ENCODE assay signal across 13 cellular contexts in the genomic region with DNA sequence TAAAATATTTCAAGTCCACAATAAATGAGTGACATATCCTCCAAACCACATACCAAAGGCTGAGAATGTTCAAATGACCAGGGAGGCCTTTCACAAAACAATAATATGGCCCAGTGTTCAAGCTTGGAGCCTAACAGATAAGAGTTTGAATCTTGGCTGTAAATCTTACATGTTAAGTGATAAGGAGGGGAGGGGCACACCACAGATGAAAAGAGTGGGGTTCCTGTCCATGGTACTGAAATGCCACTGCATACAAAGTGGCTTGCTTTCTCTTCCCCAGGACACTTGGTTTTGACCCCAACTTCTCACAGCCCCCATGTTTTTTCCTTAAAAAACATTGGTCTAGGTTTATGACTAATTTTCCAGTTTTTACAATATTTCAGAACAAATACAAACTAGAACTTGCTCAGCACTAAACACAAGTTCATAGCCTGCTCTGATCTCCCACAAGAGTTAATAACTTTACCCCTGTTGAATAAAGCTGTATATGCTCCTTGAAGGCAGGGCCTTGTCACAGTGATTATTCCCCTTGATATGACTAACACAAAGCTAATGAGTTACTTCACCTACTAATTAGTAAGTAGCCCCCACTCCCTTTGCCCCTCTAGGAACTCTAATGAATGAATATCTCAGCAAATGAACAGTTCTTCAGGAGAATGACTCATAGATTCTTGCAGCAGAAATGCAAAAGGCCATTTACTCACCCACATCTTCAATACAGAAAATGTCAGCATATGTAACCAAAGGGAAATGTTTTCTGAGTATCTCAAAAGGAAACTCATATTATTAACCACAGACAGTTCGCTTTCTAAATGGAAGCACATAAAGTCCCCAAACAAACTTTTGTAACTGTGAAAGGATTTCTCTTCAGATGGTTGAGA.
DNase-seq lines count a peak whose midpoint lies in the region; FAIRE-seq and TF ChIP-seq lines count a peak whose summit lies in the region.
"Had no signal": no experiment of that assay in that cellular context is flagged by ENCODE, and none has a peak within 500 bp of the region (broad histone marks: within the 10 kb centered on the region; RNA-seq: fewer than 3 reads in every experiment).

No MANE protein-coding gene starts in this region.

- TF ChIP-seq POLR2A in vagina (IDR thresholded peaks at IDR 0.05): no peak

- H3K4me2 ChIP-seq in H9 (ENCODE audit: insufficient read depth, insufficient read length, low read length): no peak overlapping the region

- H3K36me3 ChIP-seq in bronchial epithelial cell (ENCODE audit: control insufficient read depth, insufficient read depth, low read length) (no peaks in the 10 kb centered on the region), vagina (no peaks in the 10 kb centered on the region)

- peak; percentile 32 for DNase-seq in H9
- DNase-seq in MV-4-11 (lab: John Stamatoyannopoulos, UW): peak; percentile 39
- DNase-seq in bronchial epithelial cell (ENCODE audit: low read depth): peak; percentile 6
- DNase-seq in lung microvascular endothelial cell (ENCODE audit: low read depth in 2 of 2): peak; percentile 46 to 51
- no peak for DNase-seq in stimulated activated CD8-positive, alpha-beta memory T cell treated with anti-CD3 and anti-CD28 coated beads, Interleukin-4, amount 100 ng/mL, for 48 hours
- DNase-seq in cerebellar cortex (ENCODE audit: low spot score): no peak
- DNase-seq in vagina (ENCODE audit: extremely low spot score in 2 of 2): no peak
- no peak for DNase-seq in COLO829 (ENCODE audit: low spot score)
- DNase-seq: activated CD4-positive, CD25-positive, alpha-beta regulatory T cell; hippocampal formation; stimulated activated CD4-positive, alpha-beta T cell treated with anti-CD3 and anti-CD28 coated beads, Interleukin-4, amount 100 ng/mL, for 4 hours; trophoblast cell had no signal

- no peaks in the 10 kb centered on the region for H3K23me2 ChIP-seq in H9 (ENCODE audit: insufficient read length, low read depth, low read length, poor library complexity, severe bottlenecking)

- H2BK120ac ChIP-seq in H9 (ENCODE audit: low read depth, low read length, poor library complexity, severe bottlenecking): no peak overlapping the region

- FAIRE-seq in bronchial epithelial cell (lab: Jason Lieb, UNC): no peak
- FAIRE-seq: GM19239 had no signal

- H2BK20ac ChIP-seq in H9 (ENCODE audit: low read depth, low read length, poor library complexity, severe bottlenecking): no peak overlapping the region

- no peak overlapping the region for H4K5ac ChIP-seq in H9 (ENCODE audit: insufficient read length, low read depth, low read length)

- no peak overlapping the region for H3K4ac ChIP-seq in H9 (ENCODE audit: low read depth, low read length)

- no peaks in the 10 kb centered on the region for H3K79me2 ChIP-seq in H9 (ENCODE audit: insufficient read depth, low read length)

- H2BK12ac ChIP-seq in H9 (ENCODE audit: insufficient read length, low read depth, low read length): no peak overlapping the region

- H4K20me1 ChIP-seq in H9 (ENCODE audit: control insufficient read depth, insufficient read depth, insufficient read length): no peaks in the 10 kb centered on the region

- no peak overlapping the region for H4K91ac ChIP-seq in H9 (ENCODE audit: insufficient read length, low read depth, low read length)

- H3K4me3 ChIP-seq in bronchial epithelial cell (ENCODE audit: low read depth, low read length) (no peak overlapping the region), vagina (no peak overlapping the region)

- H4K8ac ChIP-seq in H9 (replicated peaks; ENCODE audit: insufficient read length, low read depth, low read length): no peak overlapping the region

- H3K18ac ChIP-seq in H9 (ENCODE audit: insufficient read length, low read depth, low read length): no peak overlapping the region

- no peaks in the 10 kb centered on the region; a peak in 2 of 7 replicates for H3K36me3 Mint-ChIP-seq in H9 (ENCODE audit: insufficient read depth in 1 of 3, low read depth in 3 of 3)

- no peak overlapping the region for H3K9ac ChIP-seq in H9 (ENCODE audit: extremely low read depth, insufficient read length, low read length)

- no peak overlapping the region for H3K14ac ChIP-seq in H9 (ENCODE audit: insufficient read depth, low read length)

- no peaks in the 10 kb centered on the region for H3K4me1 ChIP-seq in H9 (ENCODE audit: insufficient read depth, low read length)
- no peaks in the 10 kb centered on the region for H3K4me1 ChIP-seq in vagina

- H3K23ac ChIP-seq in H9 (ENCODE audit: insufficient read length, low read depth, low read length): no peak overlapping the region

- no peak overlapping the region for H3K27ac ChIP-seq in H9 (ENCODE audit: insufficient read length, low read depth, low read length)
- H3K27ac ChIP-seq in vagina: no peak overlapping the region

- H2AK5ac ChIP-seq in H9 (ENCODE audit: insufficient read length, low read length): no peak overlapping the region

- H3K79me1 ChIP-seq in H9 (ENCODE audit: insufficient read depth, low read depth, low read length, poor library complexity, severe bottlenecking): no peaks in the 10 kb centered on the region

- no peak overlapping the region for H3K27ac Mint-ChIP-seq in H9

- no peaks in the 10 kb centered on the region for H3K9me3 Mint-ChIP-seq in H9

- H3K27me3 ChIP-seq in H9 (ENCODE audit: insufficient read depth, low read length) (no peaks in the 10 kb centered on the region), bronchial epithelial cell (ENCODE audit: control insufficient read depth, insufficient read depth, low read length) (no peaks in the 10 kb centered on the region), vagina (no peaks in the 10 kb centered on the region)

- H3K4me1 Mint-ChIP-seq in H9: peaks cover 0 to 4% of the 10 kb centered on the region in 2 experiments; a peak in 1 of 4 replicates

- H3K4me3 Mint-ChIP-seq in H9: no peak overlapping the region

- intact Hi-C loops in vagina (cut with DNase I): no loop called here

- TF ChIP-seq CTCF in H9 (conservative IDR thresholded peaks at IDR 0.05): no peak
- no peak for TF ChIP-seq CTCF in bronchial epithelial cell (IDR thresholded peaks at IDR 0.05; ENCODE audit: insufficient read depth, low read length, severe bottlenecking)
- no peak for TF ChIP-seq CTCF in vagina (IDR thresholded peaks at IDR 0.05)

- no peak overlapping the region for H2BK15ac ChIP-seq in H9 (ENCODE audit: low read depth, low read length)

- H2AFZ ChIP-seq in H9 (ENCODE audit: low read length): no peak overlapping the region

- no peak overlapping the region for H3T11ph ChIP-seq in H9 (ENCODE audit: low read length)

- H3K9me3 ChIP-seq in H9 (ENCODE audit: control insufficient read depth, low read depth, low read length) (no peaks in the 10 kb centered on the region), vagina (no peaks in the 10 kb centered on the region)

- no CpG with 5 or more reads among the region's 1 CpG for WGBS in H9 (ENCODE audit: extremely low coverage, insufficient read length, low lambda C conversion rate)

- H2BK5ac ChIP-seq in H9 (ENCODE audit: insufficient read length, low read length): no peak overlapping the region

- H3K27me3 Mint-ChIP-seq in H9 (ENCODE audit: low read depth): no peaks in the 10 kb centered on the region

- H3K56ac ChIP-seq in H9 (ENCODE audit: insufficient read length, low read depth, low read length): no peak overlapping the region

Comparison
In these comparisons a context has a peak if more than half of its experiments do, and no peak if none do; other contexts are left out.
1. DNase-seq: peak in H9 (single experiment), MV-4-11 (single experiment), bronchial epithelial cell (single experiment) and lung microvascular endothelial cell (2 of 2); none in stimulated activated CD8-positive, alpha-beta memory T cell treated with anti-CD3 and anti-CD28 coated beads, Interleukin-4, amount 100 ng/mL, for 48 hours (single experiment), cerebellar cortex (single experiment), vagina (0 of 2) and COLO829 (single experiment).